9 cellular contexts compared by ENCODE assay signal in genomic region chr15:38440353-38441129, GRCh38. TPM values are rescaled to one million over a fixed set of nuclear protein-coding genes. Genes with fewer than 3 reads are reported as not detected.
DNase-seq lines count a peak whose midpoint lies in the region; ATAC-seq, FAIRE-seq and TF ChIP-seq lines count a peak whose summit lies in the region.
"Had no signal": no experiment of that assay in that cellular context is flagged by ENCODE, and none has a peak within 500 bp of the region (broad histone marks: within the 10 kb centered on the region; RNA-seq: fewer than 3 reads in every experiment).

No MANE protein-coding gene starts in this region.

- no peak overlapping the region for H3K9ac ChIP-seq in OCI-LY1 (ENCODE audit: low read length)

- H3K27ac Mint-ChIP-seq in activated T-cell treated with anti-CD3 and anti-CD28 coated beads, Interleukin-2, amount 50 U/mL, for 24 hours: peak overlapping the region; percentile 50
- H3K27ac Mint-ChIP-seq: activated naive CD4-positive, alpha-beta T cell treated with anti-CD3 and anti-CD28 coated beads, Interleukin-2, amount 50 U/mL, for 24 hours had no signal

- H3K4me1 ChIP-seq in OCI-LY1 (ENCODE audit: insufficient read depth, low read length, severe bottlenecking): peaks cover 3% of the 10 kb centered on the region
- no peaks in the 10 kb centered on the region for H3K4me1 ChIP-seq in osteoblast (ENCODE audit: insufficient read depth, low read length)

- no peak overlapping the region for H3K4me3 Mint-ChIP-seq in activated T-cell treated with anti-CD3 and anti-CD28 coated beads, Interleukin-2, amount 50 U/mL, for 24 hours
- H3K4me3 Mint-ChIP-seq: activated naive CD4-positive, alpha-beta T cell treated with anti-CD3 and anti-CD28 coated beads, Interleukin-2, amount 50 U/mL, for 24 hours had no signal

- peaks cover 5% of the 10 kb centered on the region for H3K4me1 Mint-ChIP-seq in activated T-cell treated with anti-CD3 and anti-CD28 coated beads, Interleukin-2, amount 50 U/mL, for 24 hours (ENCODE audit: low read depth)

- ATAC-seq in GM21423 (IDR thresholded peaks at IDR 0.05; ENCODE audit: unreplicated experiment): peak; percentile 67
- no peak for ATAC-seq in HG02840 (IDR thresholded peaks at IDR 0.05; ENCODE audit: low FRiP score, unreplicated experiment)

- DNase-seq in DMS153 (lab: John Stamatoyannopoulos, UW) (peak; percentile 68), HTR-8/SVneo (ENCODE audit: insufficient read length, low spot score) (peak; percentile 32), foreskin fibroblast (peak; percentile 38 to 79), osteoblast (ENCODE audit: insufficient read length, low spot score, missing footprints) (no peak)
- DNase-seq in activated T-cell treated with anti-CD3 and anti-CD28 coated beads, Interleukin-2, amount 50 U/mL, for 24 hours: peak; percentile 52

- H3K4me3 ChIP-seq in OCI-LY1 (ENCODE audit: low read depth, low read length, poor library complexity, severe bottlenecking) (no peak overlapping the region), foreskin fibroblast (ENCODE audit: low read depth in 1 of 2, low read length in 2 of 2) (no peak overlapping the region), osteoblast (ENCODE audit: insufficient read depth, low read length) (no peak overlapping the region)

- no peaks in the 10 kb centered on the region for H3K9me3 ChIP-seq in OCI-LY1 (ENCODE audit: low read length)
- no peaks in the 10 kb centered on the region for H3K9me3 ChIP-seq in osteoblast (ENCODE audit: low read depth, low read length)

- peak; percentile 94 for FAIRE-seq in HTR-8/SVneo (lab: Jason Lieb, UNC)

- H3K36me3 ChIP-seq in OCI-LY1 (ENCODE audit: insufficient read depth, low read length) (no peaks in the 10 kb centered on the region), osteoblast (ENCODE audit: insufficient read depth, low read length) (no peaks in the 10 kb centered on the region)

- no peaks in the 10 kb centered on the region for H3F3A ChIP-seq in OCI-LY1 (ENCODE audit: insufficient read depth, low read length)

- peaks cover 2% of the 10 kb centered on the region for H3K9me3 Mint-ChIP-seq in activated T-cell treated with anti-CD3 and anti-CD28 coated beads, Interleukin-2, amount 50 U/mL, for 24 hours

- no peak overlapping the region for H3K27ac ChIP-seq in OCI-LY1 (ENCODE audit: low read depth, low read length, poor library complexity, severe bottlenecking)
- H3K27ac ChIP-seq in osteoblast (ENCODE audit: low read depth, low read length): no peak overlapping the region

- H2AFZ ChIP-seq in OCI-LY1 (ENCODE audit: low read length) (no peak overlapping the region), osteoblast (ENCODE audit: low read length) (no peak overlapping the region)

- TF ChIP-seq CTCF in OCI-LY1 (IDR thresholded peaks at IDR 0.05; ENCODE audit: low read length): peak; percentile 95
- TF ChIP-seq CTCF in foreskin fibroblast (IDR thresholded peaks at IDR 0.05; ENCODE audit: low read depth, low read length): peak; percentile 93
- peak; percentile 96 for TF ChIP-seq CTCF in osteoblast (IDR thresholded peaks at IDR 0.05; ENCODE audit: extremely low read depth, low read depth, low read length)

- H3K27me3 ChIP-seq in OCI-LY1 (ENCODE audit: insufficient read depth, low read length) (no peaks in the 10 kb centered on the region), osteoblast (ENCODE audit: insufficient read depth, low read length) (peaks cover 23% of the 10 kb centered on the region)

- H3K79me2 ChIP-seq in OCI-LY1 (ENCODE audit: insufficient read depth, low read length) (no peaks in the 10 kb centered on the region), osteoblast (ENCODE audit: insufficient read depth, low read length) (no peaks in the 10 kb centered on the region)

- H4K20me1 ChIP-seq in OCI-LY1 (ENCODE audit: insufficient read depth, low read length) (no peaks in the 10 kb centered on the region), osteoblast (ENCODE audit: insufficient read depth, low read length) (no peaks in the 10 kb centered on the region)

- H3K4me2 ChIP-seq in OCI-LY1 (ENCODE audit: low read length) (no peak overlapping the region), osteoblast (ENCODE audit: insufficient read depth, low read length) (no peak overlapping the region)

- H3K27me3 Mint-ChIP-seq in activated T-cell treated with anti-CD3 and anti-CD28 coated beads, Interleukin-2, amount 50 U/mL, for 24 hours: peaks cover 29% of the 10 kb centered on the region

- H3K36me3 Mint-ChIP-seq in activated T-cell treated with anti-CD3 and anti-CD28 coated beads, Interleukin-2, amount 50 U/mL, for 24 hours (ENCODE audit: low read depth): no peaks in the 10 kb centered on the region

- no peaks in the 10 kb centered on the region for H3K9me2 ChIP-seq in OCI-LY1 (ENCODE audit: low read depth, low read length)

RNA-seq across cellular contexts. Expression of gene FAM98B, which starts 13.4 kb away (rescaled TPM):
- 7.4 and 9.8 TPM in 2 replicates for total RNA-seq in osteoblast
